Comparison of ENCODE assay signal across 9 cellular contexts in genomic region chr3:50165388-50166308, GRCh38. TPM values are rescaled to one million over a fixed set of nuclear protein-coding genes. Genes with fewer than 3 reads are reported as not detected.
A peak's percentile ranks its signal among the peaks of the same experiment; 100 is the strongest.
DNase-seq lines count a peak whose midpoint lies in the region; ATAC-seq and TF ChIP-seq lines count a peak whose summit lies in the region.
"Had no signal": no experiment of that assay in that cellular context is flagged by ENCODE, and none has a peak within 500 bp of the region (broad histone marks: within the 10 kb centered on the region; RNA-seq: fewer than 3 reads in every experiment).

No MANE protein-coding gene starts in this region.

- H3K9me3 ChIP-seq in mammary epithelial cell (replicated peaks; ENCODE audit: insufficient read depth, low read length) (no peaks in the 10 kb centered on the region), skeletal muscle satellite cell (replicated peaks; ENCODE audit: low read length) (no peaks in the 10 kb centered on the region)

- ATAC-seq in HG03175 (IDR thresholded peaks at IDR 0.05; ENCODE audit: unreplicated experiment), result no peak

- H3K27ac ChIP-seq in mammary epithelial cell (ENCODE audit: insufficient read depth, low read depth, low read length), result peak overlapping the region; percentile 54

- H3K9ac ChIP-seq in mammary epithelial cell (ENCODE audit: insufficient read depth, low read length) (no peak overlapping the region), skeletal muscle satellite cell (ENCODE audit: low read depth, low read length) (peak overlapping the region; percentile 53)

- H3K4me3 ChIP-seq in mammary epithelial cell (replicated peaks in 1 of 3; ENCODE audit: insufficient read depth in 1 of 3, low read depth in 2 of 3, low read length in 3 of 3) (no peak overlapping the region), skeletal muscle satellite cell (ENCODE audit: low read length) (no peak overlapping the region)

- no peaks in the 10 kb centered on the region for H3K27me3 ChIP-seq in mammary epithelial cell (ENCODE audit: insufficient read depth, low read length)
- H3K27me3 ChIP-seq in skeletal muscle satellite cell (ENCODE audit: control insufficient read depth, insufficient read depth, low read length), result no peaks in the 10 kb centered on the region

- peak; percentile 67 for DNase-seq in GM04503 (ENCODE audit: low read depth)
- DNase-seq in mammary epithelial cell, result no peak
- DNase-seq in islet precursor cell, result peak; percentile 85
- DNase-seq in RPMI8226, result no peak
- no peak for DNase-seq in T1000 (lab: John Stamatoyannopoulos, UW)
- DNase-seq in HPDE6-E6E7 (ENCODE audit: extremely low spot score), result no peak

- H3K4me1 ChIP-seq in mammary epithelial cell (ENCODE audit: insufficient read depth, low read length), result peaks cover 85% of the 10 kb centered on the region
- H3K4me1 ChIP-seq in skeletal muscle satellite cell (ENCODE audit: control insufficient read depth, insufficient read depth, low read length), result peaks cover 69% of the 10 kb centered on the region

- H2AFZ ChIP-seq in mammary epithelial cell (ENCODE audit: low read depth, low read length), result no peak overlapping the region

- peaks cover 96% of the 10 kb centered on the region for H3K79me2 ChIP-seq in mammary epithelial cell (ENCODE audit: insufficient read depth, low read length)

- no peak for TF ChIP-seq CTCF in mammary epithelial cell (conservative IDR thresholded peaks at IDR 0.05 in 1 of 2, IDR thresholded peaks at IDR 0.05 in 1 of 2; ENCODE audit: extremely low read depth in 1 of 2, insufficient read depth in 1 of 2, low read depth in 1 of 2, low read length in 2 of 2)

- H4K20me1 ChIP-seq in mammary epithelial cell (ENCODE audit: insufficient read depth, low read length), result no peaks in the 10 kb centered on the region

- CTCF ChIA-PET in mammary epithelial cell (lab: Charles Lee; ENCODE audit: low non-redundant PET), result interaction anchor here (0.5 kb wide), 1 partner anchor 598 kb away, joined by 3 read pairs; no protein-coding TSS in a partner anchor

- intact Hi-C loops in mammary epithelial cell (cut with micrococcal nuclease), result no loop called here

- in situ Hi-C loops in mammary epithelial cell (cut with MboI; ENCODE audit: low sequenced_read_pairs in 2 of 2), result no loop called here

- BruUV-seq in mammary epithelial cell (replicated peaks; lab: Mats Ljungman, UMichigan), result no TSS peak

- H3K4me2 ChIP-seq in mammary epithelial cell (ENCODE audit: insufficient read depth, low read depth, low read length) (peak overlapping the region; percentile 65), skeletal muscle satellite cell (ENCODE audit: low read length) (peak overlapping the region; percentile 38)

- dilution Hi-C loops in mammary epithelial cell (cut with HindIII; ENCODE audit: low sequenced_read_pairs), result no loop called here

- WGBS in mammary epithelial cell (ENCODE audit: low coverage, missing lambda C conversion rate), result 18% methylated on average over 15 of the region's 18 CpGs

- H3K36me3 ChIP-seq in mammary epithelial cell (ENCODE audit: insufficient read depth, low read length) (peaks cover 8% of the 10 kb centered on the region), skeletal muscle satellite cell (ENCODE audit: insufficient read depth, low read length) (no peaks in the 10 kb centered on the region)

RNA-seq across cellular contexts. Expression of gene SEMA3F, which starts 10.5 kb away (rescaled TPM):
- 100 to 1,000 TPM; 102 to 129 TPM for total RNA-seq in mammary epithelial cell
- 108 TPM for polyA plus RNA-seq in mammary epithelial cell
- polyA minus RNA-seq in mammary epithelial cell, result 76.2 TPM
- total RNA-seq in skeletal muscle satellite cell (2012; rRNA removed), result 2.2 and 3.0 TPM in 2 replicates

RNA-seq across cellular contexts. Expression of gene GNAT1, which starts 25.8 kb away (rescaled TPM):
- total RNA-seq in mammary epithelial cell, result 1 to 10 TPM in 1 of 2 donors, under 1 TPM in 1; 0.17 to 1.8 TPM
- 0.05 TPM for polyA plus RNA-seq in mammary epithelial cell
- polyA minus RNA-seq in mammary epithelial cell, result not detected
- total RNA-seq in skeletal muscle satellite cell (2012; rRNA removed), result not detected in 2 replicates
- total RNA-seq: SK-MEL-5 had no signal

RNA-seq across cellular contexts. Expression of gene SLC38A3, which starts 39.4 kb away (rescaled TPM):
- total RNA-seq in mammary epithelial cell, result under 1 TPM in 1 of 2 donors, not detected in 1; 0.67 TPM
- polyA plus RNA-seq in mammary epithelial cell, result 0.06 TPM
- not detected for polyA minus RNA-seq in mammary epithelial cell
- total RNA-seq in skeletal muscle satellite cell (2012; rRNA removed), result not detected in 2 replicates

Comparison
In these comparisons a context has a peak if more than half of its experiments do, and no peak if none do; other contexts are left out.
1. DNase-seq: peak in GM04503 (single experiment) and islet precursor cell (single experiment); none in mammary epithelial cell (single experiment), RPMI8226 (single experiment), T1000 (single experiment) and HPDE6-E6E7 (single experiment).